1 cellular context compared by ENCODE assay signal in genomic region chr1:179867493-179868330, GRCh38.
TF ChIP-seq lines count a peak whose summit lies in the region.

No MANE protein-coding gene starts in this region.

TF ChIP-seq in GM23338, 12 proteins besides CTCF, POLR2A, EP300 and RAD21 (continued from another document):
- TF ChIP-seq ZNF462 (CRISPR knock-in tag; IDR thresholded peaks at IDR 0.05) = no peak
- TF ChIP-seq, protein P1, sequence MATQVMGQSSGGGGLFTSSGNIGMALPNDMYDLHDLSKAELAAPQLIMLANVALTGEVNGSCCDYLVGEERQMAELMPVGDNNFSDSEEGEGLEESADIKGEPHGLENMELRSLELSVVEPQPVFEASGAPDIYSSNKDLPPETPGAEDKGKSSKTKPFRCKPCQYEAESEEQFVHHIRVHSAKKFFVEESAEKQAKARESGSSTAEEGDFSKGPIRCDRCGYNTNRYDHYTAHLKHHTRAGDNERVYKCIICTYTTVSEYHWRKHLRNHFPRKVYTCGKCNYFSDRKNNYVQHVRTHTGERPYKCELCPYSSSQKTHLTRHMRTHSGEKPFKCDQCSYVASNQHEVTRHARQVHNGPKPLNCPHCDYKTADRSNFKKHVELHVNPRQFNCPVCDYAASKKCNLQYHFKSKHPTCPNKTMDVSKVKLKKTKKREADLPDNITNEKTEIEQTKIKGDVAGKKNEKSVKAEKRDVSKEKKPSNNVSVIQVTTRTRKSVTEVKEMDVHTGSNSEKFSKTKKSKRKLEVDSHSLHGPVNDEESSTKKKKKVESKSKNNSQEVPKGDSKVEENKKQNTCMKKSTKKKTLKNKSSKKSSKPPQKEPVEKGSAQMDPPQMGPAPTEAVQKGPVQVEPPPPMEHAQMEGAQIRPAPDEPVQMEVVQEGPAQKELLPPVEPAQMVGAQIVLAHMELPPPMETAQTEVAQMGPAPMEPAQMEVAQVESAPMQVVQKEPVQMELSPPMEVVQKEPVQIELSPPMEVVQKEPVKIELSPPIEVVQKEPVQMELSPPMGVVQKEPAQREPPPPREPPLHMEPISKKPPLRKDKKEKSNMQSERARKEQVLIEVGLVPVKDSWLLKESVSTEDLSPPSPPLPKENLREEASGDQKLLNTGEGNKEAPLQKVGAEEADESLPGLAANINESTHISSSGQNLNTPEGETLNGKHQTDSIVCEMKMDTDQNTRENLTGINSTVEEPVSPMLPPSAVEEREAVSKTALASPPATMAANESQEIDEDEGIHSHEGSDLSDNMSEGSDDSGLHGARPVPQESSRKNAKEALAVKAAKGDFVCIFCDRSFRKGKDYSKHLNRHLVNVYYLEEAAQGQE (IDR thresholded peaks at IDR 0.05; ENCODE audit: unreplicated experiment) = no peak
